In genomic region chr20:63369724-63370622, GRCh38 we compare ENCODE assay signal across 18 cellular contexts. TPM values are rescaled to one million over a fixed set of nuclear protein-coding genes. Genes with fewer than 3 reads are reported as not detected.
DNase-seq lines count a peak whose midpoint lies in the region; ATAC-seq, FAIRE-seq and TF ChIP-seq lines count a peak whose summit lies in the region.
"Had no signal": no experiment of that assay in that cellular context is flagged by ENCODE, and none has a peak within 500 bp of the region (broad histone marks: within the 10 kb centered on the region; RNA-seq: fewer than 3 reads in every experiment).

No MANE protein-coding gene starts in this region.

- H2BK5ac ChIP-seq in H9 (ENCODE audit: insufficient read length, low read length) (no peak overlapping the region), H1 (ENCODE audit: low read depth, low read length) (no peak overlapping the region), trophoblast cell (ENCODE audit: low read depth, low read length, poor library complexity) (no peak overlapping the region)

- H3K79me1 ChIP-seq in H9 (ENCODE audit: insufficient read depth, low read depth, low read length, poor library complexity, severe bottlenecking) (no peaks in the 10 kb centered on the region), H1 (ENCODE audit: low read depth, low read length) (peaks cover 2% of the 10 kb centered on the region; the same call in 1 of the 2 replicates), trophoblast cell (ENCODE audit: low read length) (no peaks in the 10 kb centered on the region)

- peaks cover 24% of the 10 kb centered on the region for H4K20me1 ChIP-seq in DND-41 (ENCODE audit: insufficient read depth, low read length)
- H4K20me1 ChIP-seq in H9 (ENCODE audit: control insufficient read depth, insufficient read depth, insufficient read length), result peaks cover 2% of the 10 kb centered on the region
- no peaks in the 10 kb centered on the region for H4K20me1 ChIP-seq in H1 (replicated peaks in 1 of 2; ENCODE audit: control insufficient read depth in 1 of 2, insufficient read depth in 2 of 2, low read length in 2 of 2)

- H3K27me3 ChIP-seq in DND-41 (ENCODE audit: insufficient read depth, low read length, poor library complexity), result peaks cover 11% of the 10 kb centered on the region
- no peaks in the 10 kb centered on the region for H3K27me3 ChIP-seq in H9 (ENCODE audit: insufficient read depth, low read length)
- H3K27me3 ChIP-seq in H1 (replicated peaks in 1 of 4; ENCODE audit: control insufficient read depth in 3 of 4, extremely low read depth in 1 of 4, insufficient read depth in 3 of 4, low read length in 3 of 4), result no peaks in the 10 kb centered on the region; a peak in 1 of 7 replicates
- H3K27me3 ChIP-seq in trophoblast cell (ENCODE audit: insufficient read depth, low read length), result no peaks in the 10 kb centered on the region

- H3K56ac ChIP-seq in H9 (ENCODE audit: insufficient read length, low read depth, low read length) (no peak overlapping the region), H1 (replicated peaks; ENCODE audit: insufficient read length, low read depth, low read length) (no peak overlapping the region)

- H3K79me2 ChIP-seq in DND-41 (ENCODE audit: insufficient read depth, low read length), result no peaks in the 10 kb centered on the region
- no peaks in the 10 kb centered on the region for H3K79me2 ChIP-seq in H9 (ENCODE audit: insufficient read depth, low read length)
- H3K79me2 ChIP-seq in H1 (ENCODE audit: control insufficient read depth in 1 of 2, insufficient read depth in 2 of 2, low read length in 2 of 2), result no peaks in the 10 kb centered on the region
- no peaks in the 10 kb centered on the region for H3K79me2 ChIP-seq in trophoblast cell (ENCODE audit: control insufficient read depth, insufficient read depth, low read length, poor library complexity)

- H3K9me3 ChIP-seq in DND-41 (ENCODE audit: insufficient read depth, low read length, severe bottlenecking), result no peaks in the 10 kb centered on the region
- H3K9me3 ChIP-seq in H9 (ENCODE audit: control insufficient read depth, low read depth, low read length), result no peaks in the 10 kb centered on the region
- H3K9me3 ChIP-seq in H1 (ENCODE audit: insufficient read depth in 2 of 2, low read depth in 1 of 2, low read length in 1 of 2), result no peaks in the 10 kb centered on the region
- peaks cover under 1% of the 10 kb centered on the region for H3K9me3 ChIP-seq in trophoblast cell (ENCODE audit: insufficient read depth, low read depth, low read length)
- H3K9me3 ChIP-seq: MG63 had no signal

- H3K36me3 Mint-ChIP-seq in H9 (ENCODE audit: insufficient read depth in 1 of 3, low read depth in 3 of 3), result no peaks in the 10 kb centered on the region

- H3K4me1 Mint-ChIP-seq in H9, result peaks cover 9 to 18% of the 10 kb centered on the region in 2 experiments

- H4K5ac ChIP-seq in H9 (ENCODE audit: insufficient read length, low read depth, low read length), result no peak overlapping the region
- H4K5ac ChIP-seq in H1 (ENCODE audit: insufficient read length, low read depth, low read length), result no peak overlapping the region

- H2BK20ac ChIP-seq in H9 (ENCODE audit: low read depth, low read length, poor library complexity, severe bottlenecking) (no peak overlapping the region), H1 (ENCODE audit: low read length) (no peak overlapping the region)

- no peak overlapping the region for H3K18ac ChIP-seq in H9 (ENCODE audit: insufficient read length, low read depth, low read length)
- H3K18ac ChIP-seq in H1 (ENCODE audit: extremely low read depth, low read length), result no peak overlapping the region; the same call in 1 of the 2 replicates
- no peak overlapping the region for H3K18ac ChIP-seq in trophoblast cell (ENCODE audit: low read length)

- peak overlapping the region in 1 of 3 experiments; percentile 59; a peak in 1 of 7 replicates for H3K27ac Mint-ChIP-seq in H9

- H2BK120ac ChIP-seq in H9 (ENCODE audit: low read depth, low read length, poor library complexity, severe bottlenecking), result no peak overlapping the region
- no peak overlapping the region for H2BK120ac ChIP-seq in H1 (replicated peaks; ENCODE audit: low read depth, low read length)
- H2BK120ac ChIP-seq in trophoblast cell (ENCODE audit: insufficient read depth, low read length, poor library complexity), result no peak overlapping the region

- no peak for FAIRE-seq in H1 (lab: Jason Lieb, UNC)
- FAIRE-seq: RCC 7860 had no signal

- H2BK12ac ChIP-seq in H9 (ENCODE audit: insufficient read length, low read depth, low read length) (no peak overlapping the region), H1 (ENCODE audit: low read depth, low read length) (0 out of 2 replicates have a peak overlapping the region, but pooled peaks have one; percentile 75), trophoblast cell (ENCODE audit: low read length) (no peak overlapping the region)

- no peaks in the 10 kb centered on the region for H3K23me2 ChIP-seq in H9 (ENCODE audit: insufficient read length, low read depth, low read length, poor library complexity, severe bottlenecking)
- H3K23me2 ChIP-seq in H1 (ENCODE audit: low read depth, low read length), result 0 out of 2 replicates have a peak, but pooled peaks cover 3% of the 10 kb centered on the region

- H4K91ac ChIP-seq in H9 (ENCODE audit: insufficient read length, low read depth, low read length), result no peak overlapping the region
- no peak overlapping the region for H4K91ac ChIP-seq in H1 (replicated peaks; ENCODE audit: insufficient read length, low read length)
- H4K91ac ChIP-seq in trophoblast cell (ENCODE audit: low read depth, low read length), result no peak overlapping the region

- H3K36me3 ChIP-seq in DND-41 (ENCODE audit: insufficient read depth, low read length), result no peaks in the 10 kb centered on the region
- no peaks in the 10 kb centered on the region for H3K36me3 ChIP-seq in H1 (ENCODE audit: control insufficient read depth in 2 of 4, insufficient read depth in 4 of 4, low read length in 3 of 4)
- no peaks in the 10 kb centered on the region for H3K36me3 ChIP-seq in trophoblast cell (ENCODE audit: control insufficient read depth in 1 of 2, insufficient read depth in 2 of 2, low read length in 2 of 2)
- H3K36me3 ChIP-seq: MG63 had no signal

- peaks cover 3% of the 10 kb centered on the region; the same call in 1 of the 2 replicates for H3K27me3 Mint-ChIP-seq in H9 (ENCODE audit: low read depth)

- H3K4me3 Mint-ChIP-seq in H9, result no peak overlapping the region

- no peak for TF ChIP-seq EP300 in H1 (IDR thresholded peaks at IDR 0.05; ENCODE audit: borderline replicate concordance in 1 of 2, low read depth in 2 of 2, low read length in 2 of 2)

- no peaks in the 10 kb centered on the region for H3K9me3 Mint-ChIP-seq in H9

- no peak overlapping the region for H3K27ac ChIP-seq in DND-41 (ENCODE audit: low read length)
- no peak overlapping the region for H3K27ac ChIP-seq in H9 (ENCODE audit: insufficient read length, low read depth, low read length)
- H3K27ac ChIP-seq in H1 (ENCODE audit: low read depth, low read length), result no peak overlapping the region
- H3K27ac ChIP-seq in trophoblast cell (ENCODE audit: low read depth, low read length), result no peak overlapping the region
- H3K27ac ChIP-seq: C4-2B, SK-N-MC had no signal

- no CpG with 5 or more reads among the region's 24 CpGs for WGBS in H9 (ENCODE audit: extremely low coverage, insufficient read length, low lambda C conversion rate)
- 78% methylated on average over 12 of the region's 24 CpGs; no CpG with 5 or more reads in 1 of the 2 experiments for WGBS in H1 (ENCODE audit: extremely low coverage in 1 of 2, insufficient coverage in 1 of 2, insufficient read length in 1 of 2, insufficient replicate concordance in 2 of 2, low coverage in 1 of 2, low lambda C conversion rate in 2 of 2, missing lambda C conversion rate in 1 of 2), 2 experiments
- no CpG with 5 or more reads among the region's 24 CpGs for WGBS in trophoblast cell (ENCODE audit: extremely low coverage, insufficient coverage, insufficient read length)

- ATAC-seq in DND-41 (ENCODE audit: insufficient read depth, low read depth) (peak; percentile 9; the same call in 1 of the 3 replicates), HG02840 (IDR thresholded peaks at IDR 0.05; ENCODE audit: low FRiP score, unreplicated experiment) (no peak)

- H3K14ac ChIP-seq in H9 (ENCODE audit: insufficient read depth, low read length) (no peak overlapping the region; the same call in 1 of the 2 replicates), H1 (ENCODE audit: insufficient read length) (no peak overlapping the region), trophoblast cell (ENCODE audit: low read length) (no peak overlapping the region)

- DNase-seq in DND-41, result no peak
- no peak for DNase-seq in H9
- DNase-seq in H1 (ENCODE audit: low read depth in 1 of 2, low spot score in 2 of 2), result no peak
- DNase-seq in trophoblast cell, result no peak
- DNase-seq in NCI-H446 treated with DMSO at 0.1 percent for 48 hours (lab: John Stamatoyannopoulos, UW), result no peak
- no peak for DNase-seq in NCI-H524 treated with DMSO at 0.1 percent for 48 hours (lab: John Stamatoyannopoulos, UW)
- DNase-seq: ACHN, DMS79 treated with DMSO at 0.1 percent for 48 hours, HCEC 1CT, Kasumi-1, MG63, NCI-H1092, NCI-H2081 treated with DMSO at 0.1 percent for 48 hours, SHP77 had no signal

- H3K4me2 ChIP-seq in DND-41 (ENCODE audit: insufficient read depth, low read length) (no peak overlapping the region), H9 (ENCODE audit: insufficient read depth, insufficient read length, low read length) (no peak overlapping the region), H1 (ENCODE audit: insufficient read depth in 1 of 2, low read depth in 2 of 2, low read length in 2 of 2) (no peak overlapping the region), trophoblast cell (ENCODE audit: low read length) (no peak overlapping the region)

- no peak overlapping the region for H3K4me3 ChIP-seq in DND-41 (ENCODE audit: low read depth in 1 of 2, low read length in 2 of 2)
- H3K4me3 ChIP-seq in H1 (ENCODE audit: extremely low read depth in 1 of 4, insufficient read depth in 2 of 4, low read depth in 3 of 4, low read length in 4 of 4), result no peak overlapping the region
- peak overlapping the region; percentile 2 for H3K4me3 ChIP-seq in trophoblast cell (ENCODE audit: low read depth, low read length)
- H3K4me3 ChIP-seq: MG63, SK-N-MC had no signal

- no peak overlapping the region for H3T11ph ChIP-seq in H9 (ENCODE audit: low read length)

- no peak overlapping the region for H3K9ac ChIP-seq in DND-41 (ENCODE audit: low read depth, low read length)
- no peak overlapping the region for H3K9ac ChIP-seq in H9 (ENCODE audit: extremely low read depth, insufficient read length, low read length)
- H3K9ac ChIP-seq in H1 (replicated peaks in 1 of 4; ENCODE audit: extremely low read depth in 1 of 4, low read depth in 3 of 4, low read length in 3 of 4), result no peak overlapping the region
- H3K9ac ChIP-seq in trophoblast cell (ENCODE audit: low read length), result no peak overlapping the region

- no peak overlapping the region for H3K23ac ChIP-seq in H9 (ENCODE audit: insufficient read length, low read depth, low read length)
- no peak overlapping the region for H3K23ac ChIP-seq in H1 (ENCODE audit: insufficient read length)
- no peak overlapping the region for H3K23ac ChIP-seq in trophoblast cell (ENCODE audit: low read length)

- no peak overlapping the region for H2AK5ac ChIP-seq in H9 (ENCODE audit: insufficient read length, low read length)
- 0 out of 2 replicates have a peak overlapping the region, but pooled peaks have one; percentile 39 for H2AK5ac ChIP-seq in H1 (ENCODE audit: low read depth, low read length)
- H2AK5ac ChIP-seq in trophoblast cell (ENCODE audit: low read length), result no peak overlapping the region

- peak; percentile 20 to 46; a peak in 3 of 4 replicates for TF ChIP-seq RAD21 in H1 (IDR thresholded peaks at IDR 0.05 in 1 of 2, conservative IDR thresholded peaks at IDR 0.05 in 1 of 2; ENCODE audit: low read depth in 2 of 2, low read length in 2 of 2)

- POLR2A ChIA-PET in H1 (lab: Charles Lee; ENCODE audit: partially characterized antibody), result interaction anchor here (1.1 kb wide), 1 partner anchor 9 kb away, joined by 4 read pairs; the partner anchor contains the start of gene CHRNA4

- no peak overlapping the region for H4K8ac ChIP-seq in H9 (replicated peaks; ENCODE audit: insufficient read length, low read depth, low read length)
- H4K8ac ChIP-seq in H1 (ENCODE audit: extremely low read depth, insufficient read depth, low read length), result peak overlapping the region; percentile 68; the same call in 1 of the 2 replicates
- no peak overlapping the region for H4K8ac ChIP-seq in trophoblast cell (ENCODE audit: low read depth, low read length)

- H4K12ac ChIP-seq in trophoblast cell (ENCODE audit: low read depth, low read length), result no peak overlapping the region

- no peak for TF ChIP-seq POLR2A in H1 (IDR thresholded peaks at IDR 0.05; ENCODE audit: control extremely low read depth in 1 of 2, low read depth in 2 of 2, low read length in 2 of 2)

- H3K4me1 ChIP-seq in DND-41 (ENCODE audit: insufficient read depth, low read length), result no peaks in the 10 kb centered on the region
- no peaks in the 10 kb centered on the region for H3K4me1 ChIP-seq in H9 (ENCODE audit: insufficient read depth, low read length)
- H3K4me1 ChIP-seq in H1 (replicated peaks in 1 of 4; ENCODE audit: control insufficient read depth in 3 of 4, insufficient read depth in 4 of 4, low read length in 3 of 4), result peaks cover 0 to 7% (median 2%) of the 10 kb centered on the region in 4 experiments; a peak in 3 of 7 replicates
- H3K4me1 ChIP-seq in trophoblast cell (ENCODE audit: control insufficient read depth in 1 of 2, insufficient read depth in 2 of 2, low read length in 2 of 2), result no peaks in the 10 kb centered on the region

- no peak overlapping the region for H3K4ac ChIP-seq in H9 (ENCODE audit: low read depth, low read length)
- H3K4ac ChIP-seq in H1 (replicated peaks; ENCODE audit: insufficient read length, low read depth, low read length), result no peak overlapping the region
- H3K4ac ChIP-seq in trophoblast cell (ENCODE audit: low read depth, low read length), result no peak overlapping the region

- H2AFZ ChIP-seq in DND-41 (ENCODE audit: low read depth, low read length), result no peak overlapping the region
- H2AFZ ChIP-seq in H9 (ENCODE audit: low read length), result no peak overlapping the region
- H2AFZ ChIP-seq in H1 (ENCODE audit: low read length), result no peak overlapping the region
- H2AFZ ChIP-seq in trophoblast cell (ENCODE audit: insufficient read depth, low read length, poor library complexity), result no peak overlapping the region

- CTCF ChIA-PET in H1 (lab: Charles Lee; ENCODE audit: partially characterized antibody), result interaction anchor here (0.6 to 5.2 kb wide), 14 partner anchors 8 to 189 kb away, joined by 3 to 25 read pairs (median 4); no protein-coding TSS in a partner anchor

- H2BK15ac ChIP-seq in H9 (ENCODE audit: low read depth, low read length) (no peak overlapping the region), H1 (ENCODE audit: low read length) (no peak overlapping the region)

- TF ChIP-seq CTCF in DND-41 (IDR thresholded peaks at IDR 0.05; ENCODE audit: borderline replicate concordance, extremely low read depth, low read length, poor library complexity, severe bottlenecking) (no peak), H9 (conservative IDR thresholded peaks at IDR 0.05) (peak; percentile 57), H1 (IDR thresholded peaks at IDR 0.05; ENCODE audit: control extremely low read depth in 1 of 3, insufficient read depth in 1 of 3, low read depth in 1 of 3, low read length in 3 of 3) (peak; percentile 40 to 59 (median 52))

RNA-seq across cellular contexts. Expression of gene CHRNA4, which starts 8.8 kb away (rescaled TPM):
- 1.1 and 2.5 TPM in 2 replicates for total RNA-seq in H9 (2021)
- total RNA-seq in H1 (2021; fragmentation: NEBNext Ultra II Directional; extraction: Animal tissue kit (Norgen Biotek cat#: 25700)), result 2.7 and 5.7 TPM in 2 replicates
- 4.3 and 5.0 TPM in 2 replicates for polyA plus RNA-seq in H1 (2011; rRNA removed)
- 1.8 TPM for polyA plus RNA-seq in H1 (2011; cell fraction: cytosol; rRNA removed)
- polyA plus RNA-seq in H1 (2011; cell fraction: nucleus; rRNA removed), result 4.9 TPM
- polyA plus RNA-seq in H1 (2012, experiment 1 of 2), result 2.0 to 4.0 TPM (median 2.5 TPM) in 4 replicates
- 1.6 TPM for polyA plus RNA-seq in H1 (2012, experiment 2 of 2)
- 4.1 TPM for polyA plus RNA-seq in H1 (2013, experiment 1 of 2)
- polyA plus RNA-seq in H1 (2013, experiment 2 of 2), result 3.8 TPM
- 5.6 and 11.1 TPM in 2 replicates for polyA minus RNA-seq in H1 (2011; rRNA and poly(A)+ RNA removed)
- 8.4 TPM for polyA minus RNA-seq in H1 (2011; cell fraction: cytosol; rRNA and poly(A)+ RNA removed)
- polyA minus RNA-seq in H1 (2011; cell fraction: nucleus; rRNA and poly(A)+ RNA removed), result 4.4 TPM
- not detected in 2 replicates for polyA plus RNA-seq in trophoblast cell (2013)
